24 cellular contexts compared by ENCODE assay signal in genomic region chr5:61246768-61247307, GRCh38.
"Had no signal": no experiment of that assay in that cellular context is flagged by ENCODE, and none has a peak within 500 bp of the region (broad histone marks: within the 10 kb centered on the region; RNA-seq: fewer than 3 reads in every experiment).

No MANE protein-coding gene starts in this region.

- H3K27me3 ChIP-seq: hepatocyte, ovary, spleen, testis, thyroid gland, transverse colon, upper lobe of left lung, vagina had no signal

- H3K27ac ChIP-seq: hepatocyte, left ventricle myocardium inferior, ovary, skin epidermis, testis, thyroid gland, upper lobe of left lung, vagina had no signal

- H3K9me3 ChIP-seq: ovary, prostate gland, testis, thyroid gland, transverse colon, upper lobe of left lung, vagina had no signal

- ATAC-seq: natural killer cell; stimulated activated memory B cell treated with anti-CD40 and anti-IgM and Interleukin-4, amounts not matched to agents 10 μg/mL and 1 μg/mL and 100 μg/mL, for 72 hours; stimulated activated naive CD8-positive, alpha-beta T cell treated with anti-CD3 and anti-CD28 coated beads, Interleukin-15, amount 100 ng/mL, for 72 hours had no signal

- DNase-seq: islet precursor cell; left ventricle myocardium inferior; mesendoderm; naive B cell; natural killer cell; nephron progenitor cell; ovary; retina; right cardiac atrium; spleen; stimulated activated CD4-positive, alpha-beta T cell treated with anti-CD3 and anti-CD28 coated beads, Interleukin-4, amount 100 ng/mL, for 4 hours; stimulated activated CD8-positive, alpha-beta memory T cell treated with anti-CD3 and anti-CD28 coated beads, Interleukin-4, amount 100 ng/mL, for 48 hours; stimulated activated naive CD4-positive, alpha-beta T cell treated with Interleukin-2 at 50 U/mL for 16 hours; stimulated activated naive CD8-positive, alpha-beta T cell treated with anti-CD3 and anti-CD28 coated beads, Interleukin-15, amount 100 ng/mL, for 72 hours; testis; thyroid gland; transverse colon; upper lobe of left lung had no signal

- H3K4me3 ChIP-seq: hepatocyte, left ventricle myocardium inferior, lung, ovary, prostate gland, skin epidermis, spleen, testis, thyroid gland, transverse colon, upper lobe of left lung, vagina had no signal

- H3K4me1 ChIP-seq: prostate gland, spleen, testis had no signal

- H3K36me3 ChIP-seq: left ventricle myocardium inferior, ovary, prostate gland, spleen, thyroid gland, transverse colon, upper lobe of left lung, vagina had no signal
